Comparison of ENCODE assay signal across 10 cellular contexts in genomic region chr11:75430692-75431532, GRCh38. TPM values are rescaled to one million over a fixed set of nuclear protein-coding genes. Genes with fewer than 3 reads are reported as not detected.
DNase-seq lines count a peak whose midpoint lies in the region; ATAC-seq and TF ChIP-seq lines count a peak whose summit lies in the region.
"Had no signal": no experiment of that assay in that cellular context is flagged by ENCODE, and none has a peak within 500 bp of the region (broad histone marks: within the 10 kb centered on the region; RNA-seq: fewer than 3 reads in every experiment).

No MANE protein-coding gene starts in this region.

- 0 to 15% methylated on average over 3 to 8 of the region's 33 CpGs for WGBS in gastroesophageal sphincter (ENCODE audit: low coverage in 1 of 2), 2 donors

- peak in 1 of 2 donors; percentile 7 for ATAC-seq in naive thymus-derived CD8-positive, alpha-beta T cell
- no peak for ATAC-seq in GM21786 (IDR thresholded peaks at IDR 0.05; ENCODE audit: unreplicated experiment)
- no peak for ATAC-seq in gastroesophageal sphincter

- TF ChIP-seq CTCF in breast epithelium (IDR thresholded peaks at IDR 0.05) (no peak), gastroesophageal sphincter (IDR thresholded peaks at IDR 0.05) (no peak)

- H3K27ac ChIP-seq in BLaER1 treated with 17β-estradiol and CSF1 and Interleukin-3, amounts not matched to agents 10 nM and 100 nM = peak overlapping the region in 2 of 11 experiments; percentile 18 to 48; a peak in 2 of 22 replicates
- H3K27ac ChIP-seq in breast epithelium (peak overlapping the region in 1 of 2 donors; percentile 64), gastroesophageal sphincter (peak overlapping the region in 1 of 4 donors; percentile 46)
- H3K27ac ChIP-seq: foreskin keratinocyte, SJCRH30 had no signal

- peaks cover 60 to 76% (median 72%) of the 10 kb centered on the region in 11 experiments for H3K27me3 ChIP-seq in BLaER1 treated with 17β-estradiol and CSF1 and Interleukin-3, amounts not matched to agents 10 nM and 100 nM
- H3K27me3 ChIP-seq in breast epithelium = peaks cover 0 to 2% of the 10 kb centered on the region in 2 donors
- H3K27me3 ChIP-seq in gastroesophageal sphincter = peaks cover 62% of the 10 kb centered on the region
- H3K27me3 ChIP-seq: SJCRH30 had no signal

- POLR2A ChIA-PET in naive thymus-derived CD8-positive, alpha-beta T cell (lab: Charles Lee) = interaction anchor here (0.9 to 2.7 kb wide), 3 partner anchors 11 to 92 kb away, joined by 3 to 14 read pairs (median 4); partner anchors contain the start of gene RPS3

- peaks cover 0 to 34% (median 4%) of the 10 kb centered on the region in 11 experiments; a peak in 6 of 22 replicates for H4K20me1 ChIP-seq in BLaER1 treated with 17β-estradiol and CSF1 and Interleukin-3, amounts not matched to agents 10 nM and 100 nM

- peaks cover 0 to 16% (median 6%) of the 10 kb centered on the region in 11 experiments; a peak in 13 of 22 replicates for H3K9me3 ChIP-seq in BLaER1 treated with 17β-estradiol and CSF1 and Interleukin-3, amounts not matched to agents 10 nM and 100 nM (replicated peaks in 1 of 11)
- H3K9me3 ChIP-seq in breast epithelium (peaks cover 4 to 6% of the 10 kb centered on the region in 2 donors), gastroesophageal sphincter (peaks cover 0 to 8% (median 0%) of the 10 kb centered on the region in 3 donors)
- H3K9me3 ChIP-seq: SJCRH30 had no signal

- intact Hi-C loops in breast epithelium (cut with DNase I; ENCODE audit: low total_unique reads) = no loop called here

- no peak for TF ChIP-seq EP300 in gastroesophageal sphincter (IDR thresholded peaks at IDR 0.05)

- peak overlapping the region; percentile 46 to 69 (median 58) for H3K4me3 ChIP-seq in BLaER1 treated with 17β-estradiol and CSF1 and Interleukin-3, amounts not matched to agents 10 nM and 100 nM
- H3K4me3 ChIP-seq in breast epithelium = peak overlapping the region; percentile 22 to 76 (median 53)
- peak overlapping the region in 1 of 2 donors; percentile 51 for H3K4me3 ChIP-seq in gastroesophageal sphincter
- H3K4me3 ChIP-seq: SJCRH30 had no signal

- peak overlapping the region in 6 of 10 donors; percentile 60 to 81 (median 72) for H3K27ac Mint-ChIP-seq in naive thymus-derived CD8-positive, alpha-beta T cell

- H3K9me3 Mint-ChIP-seq in naive thymus-derived CD8-positive, alpha-beta T cell = peaks cover 0 to 4% (median 0%) of the 10 kb centered on the region in 9 donors

- peak overlapping the region; percentile 72 to 91 (median 90) for H3K4me3 Mint-ChIP-seq in naive thymus-derived CD8-positive, alpha-beta T cell

- H3K36me3 Mint-ChIP-seq in naive thymus-derived CD8-positive, alpha-beta T cell = peaks cover 4 to 6% (median 6%) of the 10 kb centered on the region in 3 donors

- peaks cover 16 to 31% (median 20%) of the 10 kb centered on the region in 4 donors for H3K4me1 Mint-ChIP-seq in naive thymus-derived CD8-positive, alpha-beta T cell

- TF ChIP-seq POLR2A in breast epithelium (IDR thresholded peaks at IDR 0.05) = no peak
- no peak for TF ChIP-seq POLR2A in gastroesophageal sphincter (IDR thresholded peaks at IDR 0.05)

- H3K4me2 ChIP-seq in BLaER1 treated with 17β-estradiol and CSF1 and Interleukin-3, amounts not matched to agents 10 nM and 100 nM = peak overlapping the region; percentile 68 to 90 (median 83)

- peaks cover 0 to 10% (median 0%) of the 10 kb centered on the region in 11 experiments; a peak in 2 of 22 replicates for H3K36me3 ChIP-seq in BLaER1 treated with 17β-estradiol and CSF1 and Interleukin-3, amounts not matched to agents 10 nM and 100 nM
- no peaks in the 10 kb centered on the region for H3K36me3 ChIP-seq in breast epithelium
- peaks cover 0 to 12% of the 10 kb centered on the region in 2 donors for H3K36me3 ChIP-seq in gastroesophageal sphincter
- H3K36me3 ChIP-seq: SJCRH30 had no signal

- DNase-seq in HPDE6-E6E7 (ENCODE audit: extremely low spot score) = peak; percentile 21
- no peak for DNase-seq in breast epithelium (ENCODE audit: low spot score in 2 of 2)
- peak in 1 of 10 donors; percentile 24 for DNase-seq in naive thymus-derived CD8-positive, alpha-beta T cell
- no peak for DNase-seq in stimulated activated CD4-positive, alpha-beta T cell treated with anti-CD3 and anti-CD28 coated beads, Interleukin-2, amount 100 ng/mL, for 48 hours
- no peak for DNase-seq in NCI-H510A (lab: John Stamatoyannopoulos, UW)
- DNase-seq: SJCRH30 had no signal

- H3K4me1 ChIP-seq in BLaER1 treated with 17β-estradiol and CSF1 and Interleukin-3, amounts not matched to agents 10 nM and 100 nM = peaks cover 0 to 24% (median 10%) of the 10 kb centered on the region in 10 experiments; a peak in 10 of 20 replicates
- peaks cover 0 to 10% of the 10 kb centered on the region in 2 donors for H3K4me1 ChIP-seq in breast epithelium
- H3K4me1 ChIP-seq in gastroesophageal sphincter = peaks cover 0 to 39% (median 9%) of the 10 kb centered on the region in 3 donors
- H3K4me1 ChIP-seq: foreskin keratinocyte, SJCRH30 had no signal

- peak overlapping the region; percentile 38 to 71 (median 63); a peak in 20 of 22 replicates for H3K9ac ChIP-seq in BLaER1 treated with 17β-estradiol and CSF1 and Interleukin-3, amounts not matched to agents 10 nM and 100 nM

- H3K27me3 Mint-ChIP-seq in naive thymus-derived CD8-positive, alpha-beta T cell = peaks cover 30 to 60% (median 37%) of the 10 kb centered on the region in 5 donors

RNA-seq across cellular contexts. Expression of gene KLHL35, which starts 2.1 kb away (rescaled TPM):
- total RNA-seq in breast epithelium = 1 to 10 TPM; 1.6 to 2.7 (median 2.6) TPM
- total RNA-seq in naive thymus-derived CD8-positive, alpha-beta T cell = 1 to 10 TPM in 1 of 2 experiments, under 1 TPM in 1; 0.66 to 1.3 TPM
- 1 to 10 TPM in 1 of 3 donors, under 1 TPM in 2; 0.38 to 1.2 (median 0.74) TPM for polyA plus RNA-seq in naive thymus-derived CD8-positive, alpha-beta T cell
- under 1 TPM in 1 of 4 donors, not detected in 3; 0.72 TPM for total RNA-seq in gastroesophageal sphincter
- total RNA-seq: SJCRH30 had no signal

RNA-seq across cellular contexts. Expression of gene RPS3, which starts 31.6 kb away (rescaled TPM):
- total RNA-seq in breast epithelium = 1,000 to 10,000 TPM; 1,024 to 2,406 (median 1,978) TPM
- 1,000 to 10,000 TPM; 5,159 to 5,268 TPM for total RNA-seq in naive thymus-derived CD8-positive, alpha-beta T cell
- 1,000 to 10,000 TPM; 6,922 to 7,216 (median 7,023) TPM for polyA plus RNA-seq in naive thymus-derived CD8-positive, alpha-beta T cell
- total RNA-seq in gastroesophageal sphincter = 1,000 to 10,000 TPM in 2 of 4 donors, 100 to 1,000 TPM in 2; 767 to 1,946 (median 1,260) TPM
